ENCODE assay signal across 15 cellular contexts in the genomic region with DNA sequence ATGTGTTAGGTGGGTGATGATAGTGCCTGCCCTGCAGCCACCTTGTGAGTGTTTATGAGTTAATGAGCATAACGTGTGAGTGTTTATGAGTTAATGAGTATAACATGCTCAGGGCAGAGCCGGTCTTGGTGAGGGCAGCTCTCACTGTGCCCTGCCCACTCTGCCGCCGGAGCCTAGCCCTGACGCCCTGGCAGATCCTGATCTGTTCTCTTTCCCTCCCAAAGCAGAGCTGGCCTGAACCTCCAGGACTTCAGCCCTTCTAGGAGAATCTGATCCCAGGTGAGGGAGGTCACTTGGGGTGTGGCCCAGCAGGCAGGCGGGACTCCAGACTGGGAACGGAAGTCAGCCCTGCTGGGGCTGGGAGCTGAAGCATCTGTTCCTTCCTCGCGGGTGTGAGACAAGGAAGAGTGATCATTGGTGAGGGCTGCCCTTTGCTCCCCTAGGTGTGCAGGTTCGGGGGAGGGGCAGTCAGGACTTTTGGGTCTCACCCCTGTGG. TPM values are rescaled to one million over a fixed set of nuclear protein-coding genes. Genes with fewer than 3 reads are reported as not detected.
DNase-seq lines count a peak whose midpoint lies in the region; ATAC-seq, FAIRE-seq and TF ChIP-seq lines count a peak whose summit lies in the region.
"Had no signal": no experiment of that assay in that cellular context is flagged by ENCODE, and none has a peak within 500 bp of the region (broad histone marks: within the 10 kb centered on the region; RNA-seq: fewer than 3 reads in every experiment).

No MANE protein-coding gene starts in this region.

- no peak overlapping the region for H3K4me3 ChIP-seq in bronchial epithelial cell (ENCODE audit: low read depth, low read length)
- no peak overlapping the region for H3K4me3 ChIP-seq in HepG2 (replicated peaks in 1 of 3; ENCODE audit: insufficient read depth in 1 of 3, low read depth in 2 of 3, low read length in 3 of 3)
- H3K4me3 ChIP-seq in transverse colon = no peak overlapping the region
- H3K4me3 ChIP-seq: suprapubic skin had no signal

- H3K27me3 ChIP-seq in bronchial epithelial cell (ENCODE audit: control insufficient read depth, insufficient read depth, low read length) (no peaks in the 10 kb centered on the region), HepG2 (ENCODE audit: control insufficient read depth in 1 of 2, insufficient read depth in 2 of 2, low read length in 2 of 2) (peaks cover 0 to 1% of the 10 kb centered on the region in 2 experiments; a peak in 1 of 5 replicates), transverse colon (peaks cover 4% of the 10 kb centered on the region)

- H4K20me1 ChIP-seq in HepG2 (ENCODE audit: insufficient read depth, low read length) = no peaks in the 10 kb centered on the region

- TF ChIP-seq EP300 in HepG2 (IDR thresholded peaks at IDR 0.05; ENCODE audit: low read depth in 2 of 2, low read length in 2 of 2) = no peak
- no peak for TF ChIP-seq EP300 in HepG2 (CRISPR knock-in tag; IDR thresholded peaks at IDR 0.05; ENCODE audit: borderline replicate concordance)
- TF ChIP-seq EP300 in transverse colon (IDR thresholded peaks at IDR 0.05; ENCODE audit: low read depth) = no peak

- 82% methylated on average over 6 of the region's 10 CpGs for WGBS in HepG2 (ENCODE audit: low lambda C conversion rate)
- WGBS in transverse colon (ENCODE audit: low coverage in 1 of 2), 2 donors = 43 to 60% methylated on average over 3 to 7 of the region's 10 CpGs

- H3K36me3 ChIP-seq in bronchial epithelial cell (ENCODE audit: control insufficient read depth, insufficient read depth, low read length) (peaks cover 22% of the 10 kb centered on the region), HepG2 (replicated peaks in 1 of 2; ENCODE audit: control insufficient read depth in 1 of 2, insufficient read depth in 2 of 2, low read length in 2 of 2) (peaks cover 0 to 3% of the 10 kb centered on the region in 2 experiments; a peak in 2 of 5 replicates), transverse colon (peaks cover 0 to 15% (median 5%) of the 10 kb centered on the region in 4 donors)

- no TSS peak for BruUV-seq in HepG2 (replicated peaks; lab: Mats Ljungman, UMichigan)

- H3K4me2 ChIP-seq in HepG2 (ENCODE audit: low read depth, low read length) = no peak overlapping the region

- ATAC-seq in HepG2 = no peak
- ATAC-seq in SK-N-SH treated with all-trans-retinoic acid at 6 μM for 48 hours = no peak

- H3K27ac ChIP-seq in HepG2 (ENCODE audit: extremely low read length, insufficient read depth, low read length) = no peak overlapping the region
- peak overlapping the region; percentile 80 to 83 (median 82) for H3K27ac ChIP-seq in transverse colon
- H3K27ac ChIP-seq: suprapubic skin had no signal

- no peak for FAIRE-seq in bronchial epithelial cell (lab: Jason Lieb, UNC)
- FAIRE-seq in HepG2 (lab: Jason Lieb, UNC) = no peak
- FAIRE-seq: A204.1 had no signal

- peaks cover 2% of the 10 kb centered on the region for H3K79me2 ChIP-seq in HepG2 (ENCODE audit: insufficient read depth, low read length)

- intact Hi-C loops in HepG2 (cut with micrococcal nuclease; ENCODE audit: unreplicated experiment) = no loop called here
- intact Hi-C loops in transverse colon (cut with DNase I; ENCODE audit: low total_unique reads) = no loop called here

- peak; percentile 14 for DNase-seq in NCI-H2196 (lab: John Stamatoyannopoulos, UW; ENCODE audit: unreplicated experiment)
- no peak for DNase-seq in NCI-H2196 treated with DMSO at 0.1 percent for 48 hours (lab: John Stamatoyannopoulos, UW; ENCODE audit: unreplicated experiment)
- DNase-seq in bronchial epithelial cell (ENCODE audit: low read depth) = peak; percentile 55
- no peak for DNase-seq in HepG2 (ENCODE audit: low spot score)
- DNase-seq in transverse colon = peak; percentile 88
- DNase-seq in middle frontal gyrus (ENCODE audit: extremely low spot score, low spot score) = no peak
- DNase-seq in NK-92 (lab: John Stamatoyannopoulos, UW; ENCODE audit: unreplicated experiment) = no peak
- DNase-seq: activated CD4-positive, alpha-beta T cell treated with anti-CD3 and anti-CD28 coated beads, Interleukin-2, amount 50 U/mL, for 48 hours; activated effector memory CD4-positive, alpha-beta T cell treated with Interleukin-2 at 50 U/mL for 16 hours; Karpas-422; naive B cell; NCI-H2081 had no signal

- TF ChIP-seq POLR2A in HepG2 (IDR thresholded peaks at IDR 0.05; ENCODE audit: insufficient read depth in 1 of 2, low read depth in 2 of 2, low read length in 2 of 2) = no peak
- no peak for TF ChIP-seq POLR2A in transverse colon (IDR thresholded peaks at IDR 0.05)

- CTCF ChIA-PET in HepG2 (lab: Yijun Ruan, JAX; ENCODE audit: low intra/inter-chr PET ratio, low total read pairs) = no interaction called here

- no peak overlapping the region for H3K9ac ChIP-seq in HepG2 (ENCODE audit: insufficient read depth, low read depth, low read length)

- no peak overlapping the region for H2AFZ ChIP-seq in HepG2 (ENCODE audit: low read length)

- in situ Hi-C loops in HepG2 (cut with HindIII; ENCODE audit: extremely low pct_ligation_motif_present, low pct_unique_long_range_greater_than_20kb) = no loop called here
- in situ Hi-C loops in transverse colon (cut with MboI; ENCODE audit: low pct_ligation_motif_present in 1 of 4, low pct_unique_long_range_greater_than_20kb in 1 of 4, low sequenced_read_pairs in 3 of 4) = no loop called here

- H3K4me1 ChIP-seq in HepG2 (ENCODE audit: insufficient read depth, low read length) (peaks cover 31% of the 10 kb centered on the region), transverse colon (peaks cover 13 to 57% (median 32%) of the 10 kb centered on the region in 4 donors)

- POLR2A ChIA-PET in HepG2 (lab: Yijun Ruan, JAX) = no interaction called here

- TF ChIP-seq RAD21 in HepG2 (CRISPR knock-in tag; IDR thresholded peaks at IDR 0.05) = no peak

- TF ChIP-seq CTCF in bronchial epithelial cell (IDR thresholded peaks at IDR 0.05; ENCODE audit: insufficient read depth, low read length, severe bottlenecking) (no peak), HepG2 (CRISPR knock-in tag; IDR thresholded peaks at IDR 0.05) (no peak), transverse colon (IDR thresholded peaks at IDR 0.05) (no peak)

- H3K9me3 ChIP-seq in HepG2 (ENCODE audit: low read length) (no peaks in the 10 kb centered on the region), transverse colon (no peaks in the 10 kb centered on the region)
- H3K9me3 ChIP-seq: suprapubic skin had no signal

RNA-seq across cellular contexts. Expression of a gene that starts 5.7 kb away (rescaled TPM):
- total RNA-seq in bronchial epithelial cell = 60.9 and 72.4 TPM in 2 replicates
- 9.2 and 10.6 TPM in 2 replicates for total RNA-seq in HepG2 (2016; rRNA removed; fragmentation: Illumina TruSeq; extraction: Trizol)
- 2.3 and 2.6 TPM in 2 replicates for total RNA-seq in HepG2 (2016; cell fraction: cytosol; rRNA removed; fragmentation: Illumina TruSeq; extraction: Trizol; ENCODE audit: low read depth)
- total RNA-seq in HepG2 (2016; cell fraction: insoluble cytoplasmic fraction; rRNA removed; fragmentation: Illumina TruSeq; extraction: Trizol) = 9.3 and 10.5 TPM in 2 replicates
- total RNA-seq in HepG2 (2016; cell fraction: membrane; rRNA removed; fragmentation: Illumina TruSeq; extraction: Trizol) = 7.4 and 8.7 TPM in 2 replicates
- total RNA-seq in HepG2 (2016; cell fraction: nucleus; rRNA removed; fragmentation: Illumina TruSeq; extraction: Trizol) = 4.4 and 5.9 TPM in 2 replicates
- 23.0 and 24.6 TPM in 2 replicates for polyA plus RNA-seq in HepG2 (2011; rRNA removed)
- polyA plus RNA-seq in HepG2 (2011; cell fraction: cytosol; rRNA removed) = 15.7 and 22.9 TPM in 2 replicates
- 22.7 and 27.5 TPM in 2 replicates for polyA plus RNA-seq in HepG2 (2011; cell fraction: nucleus; rRNA removed)
- 2.8 and 7.8 TPM in 2 replicates for polyA plus RNA-seq in HepG2 (2012)
- 2.9 and 3.0 TPM in 2 replicates for polyA plus RNA-seq in HepG2 (2016; cell fraction: cytosol; fragmentation: Illumina TruSeq; extraction: Trizol; ENCODE audit: low read depth)
- 10.8 and 11.3 TPM in 2 replicates for polyA plus RNA-seq in HepG2 (2016; cell fraction: insoluble cytoplasmic fraction; fragmentation: Illumina TruSeq; extraction: Trizol; ENCODE audit: low read depth)
- 6.2 and 6.7 TPM in 2 replicates for polyA plus RNA-seq in HepG2 (2016; cell fraction: membrane; fragmentation: Illumina TruSeq; extraction: Trizol; ENCODE audit: low read depth)
- 17.7 and 20.4 TPM in 2 replicates for polyA plus RNA-seq in HepG2 (2016; cell fraction: nucleus; fragmentation: Illumina TruSeq; extraction: Trizol; ENCODE audit: insufficient read depth, low read depth)
- 2.2 and 24.8 TPM in 2 replicates for polyA minus RNA-seq in HepG2 (2011; rRNA and poly(A)+ RNA removed; ENCODE audit: low replicate concordance)
- 12.1 and 12.4 TPM in 2 replicates for polyA minus RNA-seq in HepG2 (2011; cell fraction: cytosol; rRNA and poly(A)+ RNA removed)
- 8.8 and 10.0 TPM in 2 replicates for polyA minus RNA-seq in HepG2 (2011; cell fraction: nucleus; rRNA and poly(A)+ RNA removed)
- total RNA-seq in transverse colon = 100 to 1,000 TPM; 140 to 411 (median 311) TPM

RNA-seq across cellular contexts. Expression of a gene that starts 22.0 kb away (rescaled TPM):
- total RNA-seq in bronchial epithelial cell (not detected in 2 replicates), HepG2 (2016; rRNA removed; fragmentation: Illumina TruSeq; extraction: Trizol) (0.29 and 0.97 TPM in 2 replicates), transverse colon (10 to 100 TPM in 3 of 4 donors, 1 to 10 TPM in 1; 1.8 to 30.3 (median 19.2) TPM)
- total RNA-seq in HepG2 (2016; cell fraction: cytosol; rRNA removed; fragmentation: Illumina TruSeq; extraction: Trizol; ENCODE audit: low read depth) = 0.71 and 0.79 TPM in 2 replicates
- 0.43 and 0.58 TPM in 2 replicates for total RNA-seq in HepG2 (2016; cell fraction: insoluble cytoplasmic fraction; rRNA removed; fragmentation: Illumina TruSeq; extraction: Trizol)
- total RNA-seq in HepG2 (2016; cell fraction: membrane; rRNA removed; fragmentation: Illumina TruSeq; extraction: Trizol) = 0.43 and 0.45 TPM in 2 replicates
- 0.41 and 0.75 TPM in 2 replicates for total RNA-seq in HepG2 (2016; cell fraction: nucleus; rRNA removed; fragmentation: Illumina TruSeq; extraction: Trizol)
- polyA plus RNA-seq in HepG2 (2011; rRNA removed) = 0.24 and 0.40 TPM in 2 replicates
- polyA plus RNA-seq in HepG2 (2011; cell fraction: cytosol; rRNA removed) = 0.28 and 0.51 TPM in 2 replicates
- polyA plus RNA-seq in HepG2 (2011; cell fraction: nucleus; rRNA removed) = 0.58 and 0.85 TPM in 2 replicates
- 0.32 and 0.44 TPM in 2 replicates for polyA plus RNA-seq in HepG2 (2012)
- polyA plus RNA-seq in HepG2 (2016; cell fraction: cytosol; fragmentation: Illumina TruSeq; extraction: Trizol; ENCODE audit: low read depth) = 0.60 and 0.79 TPM in 2 replicates
- polyA plus RNA-seq in HepG2 (2016; cell fraction: insoluble cytoplasmic fraction; fragmentation: Illumina TruSeq; extraction: Trizol; ENCODE audit: low read depth) = 0.37 and 0.50 TPM in 2 replicates
- polyA plus RNA-seq in HepG2 (2016; cell fraction: membrane; fragmentation: Illumina TruSeq; extraction: Trizol; ENCODE audit: low read depth) = 0.64 and 0.87 TPM in 2 replicates
- polyA plus RNA-seq in HepG2 (2016; cell fraction: nucleus; fragmentation: Illumina TruSeq; extraction: Trizol; ENCODE audit: insufficient read depth, low read depth) = 1.1 and 1.5 TPM in 2 replicates
- polyA minus RNA-seq in HepG2 (2011; rRNA and poly(A)+ RNA removed; ENCODE audit: low replicate concordance) = 0.92 TPM in 1 of 2 replicates, not detected in the other
- polyA minus RNA-seq in HepG2 (2011; cell fraction: cytosol; rRNA and poly(A)+ RNA removed) = 0.44 and 0.59 TPM in 2 replicates
- 0.62 TPM in 1 of 2 replicates, not detected in the other for polyA minus RNA-seq in HepG2 (2011; cell fraction: nucleus; rRNA and poly(A)+ RNA removed)
- total RNA-seq: suprapubic skin had no signal

RNA-seq across cellular contexts. Expression of a gene that starts 28.3 kb away (rescaled TPM):
- total RNA-seq in bronchial epithelial cell = under 0.01 and 0.38 TPM in 2 replicates
- 0.13 TPM in 1 of 2 replicates, not detected in the other for total RNA-seq in HepG2 (2016; rRNA removed; fragmentation: Illumina TruSeq; extraction: Trizol)
- total RNA-seq in HepG2 (2016; cell fraction: cytosol; rRNA removed; fragmentation: Illumina TruSeq; extraction: Trizol; ENCODE audit: low read depth) = not detected in 2 replicates
- total RNA-seq in HepG2 (2016; cell fraction: insoluble cytoplasmic fraction; rRNA removed; fragmentation: Illumina TruSeq; extraction: Trizol) = 0.13 and 0.15 TPM in 2 replicates
- 0.09 TPM in 1 of 2 replicates, not detected in the other for total RNA-seq in HepG2 (2016; cell fraction: membrane; rRNA removed; fragmentation: Illumina TruSeq; extraction: Trizol)
- 0.41 TPM in 1 of 2 replicates, not detected in the other for total RNA-seq in HepG2 (2016; cell fraction: nucleus; rRNA removed; fragmentation: Illumina TruSeq; extraction: Trizol)
- polyA plus RNA-seq in HepG2 (2011; rRNA removed) = 0.18 TPM in 2 replicates
- polyA plus RNA-seq in HepG2 (2011; cell fraction: cytosol; rRNA removed) = 0.12 and 0.16 TPM in 2 replicates
- polyA plus RNA-seq in HepG2 (2011; cell fraction: nucleus; rRNA removed) = 0.33 and 0.35 TPM in 2 replicates
- 0.07 TPM in 1 of 2 replicates, not detected in the other for polyA plus RNA-seq in HepG2 (2012)
- not detected in 2 replicates for polyA plus RNA-seq in HepG2 (2016; cell fraction: cytosol; fragmentation: Illumina TruSeq; extraction: Trizol; ENCODE audit: low read depth)
- polyA plus RNA-seq in HepG2 (2016; cell fraction: insoluble cytoplasmic fraction; fragmentation: Illumina TruSeq; extraction: Trizol; ENCODE audit: low read depth) = 0.10 TPM in 1 of 2 replicates, not detected in the other
- 0.08 TPM in 1 of 2 replicates, not detected in the other for polyA plus RNA-seq in HepG2 (2016; cell fraction: membrane; fragmentation: Illumina TruSeq; extraction: Trizol; ENCODE audit: low read depth)
- 0.15 and 0.21 TPM in 2 replicates for polyA plus RNA-seq in HepG2 (2016; cell fraction: nucleus; fragmentation: Illumina TruSeq; extraction: Trizol; ENCODE audit: insufficient read depth, low read depth)
- polyA minus RNA-seq in HepG2 (2011; rRNA and poly(A)+ RNA removed; ENCODE audit: low replicate concordance) = 0.04 and 0.42 TPM in 2 replicates
- not detected in 2 replicates for polyA minus RNA-seq in HepG2 (2011; cell fraction: cytosol; rRNA and poly(A)+ RNA removed)
- polyA minus RNA-seq in HepG2 (2011; cell fraction: nucleus; rRNA and poly(A)+ RNA removed) = 0.12 TPM in 1 of 2 replicates, not detected in the other
- total RNA-seq in transverse colon = 10 to 100 TPM; 12.9 to 73.3 (median 36.2) TPM

RNA-seq across cellular contexts. Expression of a gene that starts 43.1 kb away (rescaled TPM):
- total RNA-seq in bronchial epithelial cell (1.8 and 4.9 TPM in 2 replicates), HepG2 (2016; rRNA removed; fragmentation: Illumina TruSeq; extraction: Trizol) (2.3 and 4.0 TPM in 2 replicates), transverse colon (1 to 10 TPM in 3 of 4 donors, under 1 TPM in 1; 0.75 to 3.0 (median 1.7) TPM)
- 1.3 and 1.6 TPM in 2 replicates for total RNA-seq in HepG2 (2016; cell fraction: cytosol; rRNA removed; fragmentation: Illumina TruSeq; extraction: Trizol; ENCODE audit: low read depth)
- total RNA-seq in HepG2 (2016; cell fraction: insoluble cytoplasmic fraction; rRNA removed; fragmentation: Illumina TruSeq; extraction: Trizol) = 2.3 and 4.1 TPM in 2 replicates
- 3.6 and 3.8 TPM in 2 replicates for total RNA-seq in HepG2 (2016; cell fraction: membrane; rRNA removed; fragmentation: Illumina TruSeq; extraction: Trizol)
- total RNA-seq in HepG2 (2016; cell fraction: nucleus; rRNA removed; fragmentation: Illumina TruSeq; extraction: Trizol) = 0.72 and 0.87 TPM in 2 replicates
- polyA plus RNA-seq in HepG2 (2011; rRNA removed) = 1.4 and 1.8 TPM in 2 replicates
- 1.3 and 2.6 TPM in 2 replicates for polyA plus RNA-seq in HepG2 (2011; cell fraction: cytosol; rRNA removed)
- 0.59 and 1.3 TPM in 2 replicates for polyA plus RNA-seq in HepG2 (2011; cell fraction: nucleus; rRNA removed)
- polyA plus RNA-seq in HepG2 (2012) = 4.4 and 15.0 TPM in 2 replicates
- polyA plus RNA-seq in HepG2 (2016; cell fraction: cytosol; fragmentation: Illumina TruSeq; extraction: Trizol; ENCODE audit: low read depth) = 3.5 and 3.9 TPM in 2 replicates
- 6.0 and 6.8 TPM in 2 replicates for polyA plus RNA-seq in HepG2 (2016; cell fraction: insoluble cytoplasmic fraction; fragmentation: Illumina TruSeq; extraction: Trizol; ENCODE audit: low read depth)
- polyA plus RNA-seq in HepG2 (2016; cell fraction: membrane; fragmentation: Illumina TruSeq; extraction: Trizol; ENCODE audit: low read depth) = 4.5 and 5.2 TPM in 2 replicates
- polyA plus RNA-seq in HepG2 (2016; cell fraction: nucleus; fragmentation: Illumina TruSeq; extraction: Trizol; ENCODE audit: insufficient read depth, low read depth) = 1.8 and 2.2 TPM in 2 replicates
- polyA minus RNA-seq in HepG2 (2011; rRNA and poly(A)+ RNA removed; ENCODE audit: low replicate concordance) = 1.2 TPM in 1 of 2 replicates, not detected in the other
- 2.5 and 2.8 TPM in 2 replicates for polyA minus RNA-seq in HepG2 (2011; cell fraction: cytosol; rRNA and poly(A)+ RNA removed)
- polyA minus RNA-seq in HepG2 (2011; cell fraction: nucleus; rRNA and poly(A)+ RNA removed) = 0.64 and 0.87 TPM in 2 replicates

Comparison
In these comparisons a context has a peak if more than half of its experiments do, and no peak if none do; other contexts are left out.
1. DNase-seq: peak in NCI-H2196 (single experiment), bronchial epithelial cell (single experiment) and transverse colon (single experiment); none in NCI-H2196 treated with DMSO at 0.1 percent for 48 hours (single experiment), HepG2 (single experiment), middle frontal gyrus (single experiment) and NK-92 (single experiment).
2. RNA of a gene that starts 28.3 kb away (total RNA-seq): 12.9 to 73.3 TPM in transverse colon; 0.09 to 0.41 TPM in HepG2 and under 0.01 to 0.38 TPM in bronchial epithelial cell; every median in the first group is over 4 times any median in the second.